Comparison of ENCODE assay signal across 16 cellular contexts in the genomic region with DNA sequence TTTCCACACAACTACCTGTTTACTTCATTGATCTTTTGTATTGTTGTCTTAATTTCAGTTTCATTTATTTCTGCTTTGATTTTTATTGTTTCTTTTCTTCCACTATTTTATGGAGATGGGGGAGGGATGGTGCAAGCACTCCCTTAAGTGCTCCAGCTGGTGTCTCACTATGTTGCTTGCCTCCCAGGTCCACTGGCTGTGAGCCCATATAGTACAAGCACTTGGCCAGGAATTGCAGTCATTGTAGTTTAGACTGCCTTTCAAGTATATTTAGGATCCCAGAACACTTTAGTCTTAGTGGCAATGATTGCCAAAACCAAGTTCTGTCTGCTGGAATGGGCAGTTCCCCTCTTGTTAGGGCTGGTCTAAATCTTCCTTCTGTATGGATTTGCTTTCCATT.
"Had no signal": no experiment of that assay in that cellular context is flagged by ENCODE, and none has a peak within 500 bp of the region (broad histone marks: within the 10 kb centered on the region; RNA-seq: fewer than 3 reads in every experiment).

No MANE protein-coding gene starts in this region.

- H3K36me3 ChIP-seq: ascending aorta, cardiac muscle cell, thyroid gland had no signal

- H3K4me3 Mint-ChIP-seq: activated CD4-positive, alpha-beta T cell treated with anti-CD3 and anti-CD28 coated beads, Interleukin-2, amount 10 ng/mL, durations not matched to agents 24 days and 14 days; activated CD8-positive, alpha-beta T cell treated with anti-CD3 and anti-CD28 coated beads, Interleukin-2, amount 10 ng/mL, durations not matched to agents 7 days and 5 days; activated T-cell treated with anti-CD3 and anti-CD28 coated beads, Interleukin-2, amount 50 U/mL, for 24 hours; neural crest cell had no signal

- H3K27ac Mint-ChIP-seq: activated CD4-positive, alpha-beta T cell treated with anti-CD3 and anti-CD28 coated beads, Interleukin-2, amount 10 ng/mL, durations not matched to agents 24 days and 14 days; activated CD8-positive, alpha-beta T cell treated with anti-CD3 and anti-CD28 coated beads, Interleukin-2, amount 10 ng/mL, durations not matched to agents 7 days and 5 days; activated T-cell treated with anti-CD3 and anti-CD28 coated beads, Interleukin-2, amount 50 U/mL, for 24 hours had no signal

- DNase-seq: activated CD4-positive, alpha-beta T cell treated with anti-CD3 and anti-CD28 coated beads, Interleukin-2, amount 10 ng/mL, durations not matched to agents 24 days and 14 days; activated CD8-positive, alpha-beta T cell treated with anti-CD3 and anti-CD28 coated beads, Interleukin-2, amount 10 ng/mL, durations not matched to agents 7 days and 5 days; activated naive CD4-positive, alpha-beta T cell treated with anti-CD3 and anti-CD28 coated beads, Interleukin-2, amount 50 U/mL, for 16 hours; activated T-cell treated with anti-CD3 and anti-CD28 coated beads, Interleukin-2, amount 50 U/mL, for 24 hours; hypothalamus; mammary epithelial cell; retina; stimulated activated CD4-positive, alpha-beta T cell treated with anti-CD3 and anti-CD28 coated beads, Interleukin-2, amount 100 ng/mL, for 24 hours; stimulated activated naive CD4-positive, alpha-beta T cell treated with Interleukin-2 at 50 U/mL for 16 hours; T1000 had no signal

- H3K27me3 Mint-ChIP-seq: activated T-cell treated with anti-CD3 and anti-CD28 coated beads, Interleukin-2, amount 50 U/mL, for 24 hours had no signal

- FAIRE-seq: keratinocyte had no signal

- H3K4me1 ChIP-seq: ascending aorta, thyroid gland had no signal

- ATAC-seq: activated CD8-positive, alpha-beta T cell treated with anti-CD3 and anti-CD28 coated beads, Interleukin-2, amount 10 ng/mL, durations not matched to agents 7 days and 5 days; left lobe of liver had no signal

- H3K27ac ChIP-seq: ascending aorta, cardiac muscle cell, thyroid gland had no signal

- H3K27me3 ChIP-seq: ascending aorta, cardiac muscle cell, thyroid gland had no signal

- H3K4me1 Mint-ChIP-seq: activated CD4-positive, alpha-beta T cell treated with anti-CD3 and anti-CD28 coated beads, Interleukin-2, amount 10 ng/mL, durations not matched to agents 24 days and 14 days; neural crest cell had no signal

- H3K9me3 ChIP-seq: thyroid gland had no signal

- H3K4me3 ChIP-seq: ascending aorta, cardiac muscle cell, thyroid gland had no signal
